Comparison of ENCODE assay signal across 1 cellular context in genomic region chr20:38125157-38126056, GRCh38.
TF ChIP-seq lines count a peak whose summit lies in the region.

No MANE protein-coding gene starts in this region.

TF ChIP-seq in GM23338, 12 proteins besides CTCF, POLR2A, EP300 and RAD21 (continued from another document):
- TF ChIP-seq ZNF462 (CRISPR knock-in tag; IDR thresholded peaks at IDR 0.05), result no peak
- no peak for TF ChIP-seq EZH2 (IDR thresholded peaks at IDR 0.05; ENCODE audit: low read depth, unreplicated experiment)
